Comparison of ENCODE assay signal across 7 cellular contexts in genomic region chr19:43596842-43597461, GRCh38. TPM values are rescaled to one million over a fixed set of nuclear protein-coding genes. Genes with fewer than 3 reads are reported as not detected.
DNase-seq lines count a peak whose midpoint lies in the region; ATAC-seq and TF ChIP-seq lines count a peak whose summit lies in the region.

No MANE protein-coding gene starts in this region.

- no peaks in the 10 kb centered on the region for H3K27me3 ChIP-seq in HL-60 (ENCODE audit: insufficient read depth, poor library complexity, severe bottlenecking)
- H3K27me3 ChIP-seq in right cardiac atrium (ENCODE audit: control insufficient read depth, insufficient read depth), result no peaks in the 10 kb centered on the region

- H3K4me3 Mint-ChIP-seq in activated CD4-positive, alpha-beta memory T cell treated with anti-CD3 and anti-CD28 coated beads for 36 hours, result peak overlapping the region; percentile 94
- H3K4me3 Mint-ChIP-seq in stimulated activated memory B cell treated with anti-CD40 and anti-IgM and Interleukin-4, amounts not matched to agents 10 μg/mL and 1 μg/mL and 100 μg/mL, for 72 hours, result peak overlapping the region; percentile 95

- no peak for TF ChIP-seq CTCF in HL-60 (IDR thresholded peaks at IDR 0.05; ENCODE audit: insufficient read depth, low read length)

- peak in 1 of 2 experiments; percentile 5 for DNase-seq in HL-60 (ENCODE audit: low read depth in 1 of 2, low spot score in 1 of 2)
- peak; percentile 23 for DNase-seq in activated CD4-positive, alpha-beta memory T cell treated with anti-CD3 and anti-CD28 coated beads for 36 hours
- DNase-seq in right cardiac atrium, result peak in 2 of 3 donors; percentile 48 to 62
- DNase-seq in kidney glomerular epithelial cell (lab: John Stamatoyannopoulos, UW), result no peak
- DNase-seq in NCI-H2196 treated with DMSO at 0.1 percent for 48 hours (lab: John Stamatoyannopoulos, UW; ENCODE audit: unreplicated experiment), result no peak
- no peak for DNase-seq in AML-193 (lab: John Stamatoyannopoulos, UW)

- peaks cover 30% of the 10 kb centered on the region for H3K4me1 Mint-ChIP-seq in activated CD4-positive, alpha-beta memory T cell treated with anti-CD3 and anti-CD28 coated beads for 36 hours (ENCODE audit: low read depth)
- peaks cover 57% of the 10 kb centered on the region for H3K4me1 Mint-ChIP-seq in stimulated activated memory B cell treated with anti-CD40 and anti-IgM and Interleukin-4, amounts not matched to agents 10 μg/mL and 1 μg/mL and 100 μg/mL, for 72 hours

- H3K36me3 Mint-ChIP-seq in activated CD4-positive, alpha-beta memory T cell treated with anti-CD3 and anti-CD28 coated beads for 36 hours, result peaks cover 32% of the 10 kb centered on the region
- H3K36me3 Mint-ChIP-seq in stimulated activated memory B cell treated with anti-CD40 and anti-IgM and Interleukin-4, amounts not matched to agents 10 μg/mL and 1 μg/mL and 100 μg/mL, for 72 hours, result peaks cover 30% of the 10 kb centered on the region

- H3K4me3 ChIP-seq in HL-60 (replicated peaks; ENCODE audit: insufficient read depth, low read length), result peak overlapping the region; percentile 58
- H3K4me3 ChIP-seq in right cardiac atrium (ENCODE audit: low read length), result peak overlapping the region; percentile 82

- CTCF ChIA-PET in activated CD4-positive, alpha-beta memory T cell treated with anti-CD3 and anti-CD28 coated beads for 36 hours (lab: Charles Lee), result interaction anchor here (1.1 to 7.1 kb wide), 6 partner anchors 42 to 149 kb away, joined by 4 to 145 read pairs (median 10); partner anchors contain the start of gene ZNF575

- intact Hi-C loops in activated CD4-positive, alpha-beta memory T cell treated with anti-CD3 and anti-CD28 coated beads for 36 hours (cut with micrococcal nuclease), result loop anchor here (1.0 to 2.0 kb wide), 7 partner anchors 22 to 72 kb away; partner anchors contain the start of genes PINLYP, XRCC1, ZNF428 and ZNF575
- intact Hi-C loops in right cardiac atrium (cut with DNase I), result loop anchor here in 1 of 4 donors (2.0 kb wide), 1 partner anchor 22 kb away; the partner anchor contains the start of genes PINLYP and XRCC1

- WGBS in right cardiac atrium, result 23% methylated on average over 7 of the region's 7 CpGs

- H3K9me3 ChIP-seq in right cardiac atrium (ENCODE audit: control insufficient read depth, low read length), result no peaks in the 10 kb centered on the region

- peaks cover 6% of the 10 kb centered on the region for H3K4me1 ChIP-seq in right cardiac atrium (ENCODE audit: control insufficient read depth, insufficient read depth, low read length)

- H3K27me3 Mint-ChIP-seq in activated CD4-positive, alpha-beta memory T cell treated with anti-CD3 and anti-CD28 coated beads for 36 hours, result no peaks in the 10 kb centered on the region
- no peaks in the 10 kb centered on the region for H3K27me3 Mint-ChIP-seq in stimulated activated memory B cell treated with anti-CD40 and anti-IgM and Interleukin-4, amounts not matched to agents 10 μg/mL and 1 μg/mL and 100 μg/mL, for 72 hours

- peak overlapping the region; percentile 98 for H3K27ac Mint-ChIP-seq in activated CD4-positive, alpha-beta memory T cell treated with anti-CD3 and anti-CD28 coated beads for 36 hours
- peak overlapping the region; percentile 97 for H3K27ac Mint-ChIP-seq in stimulated activated memory B cell treated with anti-CD40 and anti-IgM and Interleukin-4, amounts not matched to agents 10 μg/mL and 1 μg/mL and 100 μg/mL, for 72 hours

- no peak for ATAC-seq in right cardiac atrium
- ATAC-seq in stimulated activated memory B cell treated with anti-CD40 and anti-IgM and Interleukin-4, amounts not matched to agents 10 μg/mL and 1 μg/mL and 100 μg/mL, for 72 hours, result no peak

- POLR2A ChIA-PET in activated CD4-positive, alpha-beta memory T cell treated with anti-CD3 and anti-CD28 coated beads for 36 hours (lab: Charles Lee), result interaction anchor here (1.3 to 2.8 kb wide), 4 partner anchors 22 to 134 kb away, joined by 3 to 17 read pairs (median 9); partner anchors contain the start of genes PINLYP, XRCC1 and ZNF575

- H3K9me3 Mint-ChIP-seq in activated CD4-positive, alpha-beta memory T cell treated with anti-CD3 and anti-CD28 coated beads for 36 hours, result no peaks in the 10 kb centered on the region
- no peaks in the 10 kb centered on the region for H3K9me3 Mint-ChIP-seq in stimulated activated memory B cell treated with anti-CD40 and anti-IgM and Interleukin-4, amounts not matched to agents 10 μg/mL and 1 μg/mL and 100 μg/mL, for 72 hours

- H3K27ac ChIP-seq in HL-60 (replicated peaks) (peak overlapping the region; percentile 100), right cardiac atrium (ENCODE audit: low read length) (peak overlapping the region; percentile 100)

RNA-seq across cellular contexts. Expression of gene ZNF576, which starts 0.6 kb away (rescaled TPM):
- 10 to 100 TPM; 12.6 to 14.1 TPM for total RNA-seq in activated CD4-positive, alpha-beta memory T cell treated with anti-CD3 and anti-CD28 coated beads for 36 hours
- total RNA-seq in right cardiac atrium, result 10 to 100 TPM; 11.5 to 15.4 (median 13.0) TPM
- 11.6 TPM for polyA plus RNA-seq in right cardiac atrium

RNA-seq across cellular contexts. Expression of gene IRGQ, which starts 1.0 kb away (rescaled TPM):
- 10 to 100 TPM; 18.3 to 19.9 TPM for total RNA-seq in activated CD4-positive, alpha-beta memory T cell treated with anti-CD3 and anti-CD28 coated beads for 36 hours
- 10 to 100 TPM; 19.4 to 29.2 (median 24.7) TPM for total RNA-seq in right cardiac atrium
- 9.4 TPM for polyA plus RNA-seq in right cardiac atrium

RNA-seq across cellular contexts. Expression of gene SRRM5, which starts 14.9 kb away (rescaled TPM):
- total RNA-seq in activated CD4-positive, alpha-beta memory T cell treated with anti-CD3 and anti-CD28 coated beads for 36 hours, result under 1 TPM; 0.39 to 0.59 TPM
- under 1 TPM in 3 of 4 donors, not detected in 1; 0.23 to 0.29 (median 0.28) TPM for total RNA-seq in right cardiac atrium
- 0.34 TPM for polyA plus RNA-seq in right cardiac atrium

RNA-seq across cellular contexts. Expression of gene PINLYP, which starts 21.4 kb away (rescaled TPM):
- total RNA-seq in activated CD4-positive, alpha-beta memory T cell treated with anti-CD3 and anti-CD28 coated beads for 36 hours, result 1 to 10 TPM; 2.2 to 3.7 TPM
- 1 to 10 TPM; 3.8 to 6.8 (median 4.9) TPM for total RNA-seq in right cardiac atrium
- polyA plus RNA-seq in right cardiac atrium, result 9.8 TPM

RNA-seq across cellular contexts. Expression of gene XRCC1, which starts 21.6 kb away (rescaled TPM):
- 10 to 100 TPM; 42.5 to 43.0 TPM for total RNA-seq in activated CD4-positive, alpha-beta memory T cell treated with anti-CD3 and anti-CD28 coated beads for 36 hours
- 10 to 100 TPM; 13.5 to 17.1 (median 15.6) TPM for total RNA-seq in right cardiac atrium
- 11.2 TPM for polyA plus RNA-seq in right cardiac atrium

Comparison
In these comparisons a context has a peak if more than half of its experiments do, and no peak if none do; other contexts are left out.
1. DNase-seq: peak in activated CD4-positive, alpha-beta memory T cell treated with anti-CD3 and anti-CD28 coated beads for 36 hours (single experiment) and right cardiac atrium (2 of 3); none in kidney glomerular epithelial cell (single experiment), NCI-H2196 treated with DMSO at 0.1 percent for 48 hours (single experiment) and AML-193 (0 of 2).